ENCODE assay signal across 1 cellular context in the genomic region with DNA sequence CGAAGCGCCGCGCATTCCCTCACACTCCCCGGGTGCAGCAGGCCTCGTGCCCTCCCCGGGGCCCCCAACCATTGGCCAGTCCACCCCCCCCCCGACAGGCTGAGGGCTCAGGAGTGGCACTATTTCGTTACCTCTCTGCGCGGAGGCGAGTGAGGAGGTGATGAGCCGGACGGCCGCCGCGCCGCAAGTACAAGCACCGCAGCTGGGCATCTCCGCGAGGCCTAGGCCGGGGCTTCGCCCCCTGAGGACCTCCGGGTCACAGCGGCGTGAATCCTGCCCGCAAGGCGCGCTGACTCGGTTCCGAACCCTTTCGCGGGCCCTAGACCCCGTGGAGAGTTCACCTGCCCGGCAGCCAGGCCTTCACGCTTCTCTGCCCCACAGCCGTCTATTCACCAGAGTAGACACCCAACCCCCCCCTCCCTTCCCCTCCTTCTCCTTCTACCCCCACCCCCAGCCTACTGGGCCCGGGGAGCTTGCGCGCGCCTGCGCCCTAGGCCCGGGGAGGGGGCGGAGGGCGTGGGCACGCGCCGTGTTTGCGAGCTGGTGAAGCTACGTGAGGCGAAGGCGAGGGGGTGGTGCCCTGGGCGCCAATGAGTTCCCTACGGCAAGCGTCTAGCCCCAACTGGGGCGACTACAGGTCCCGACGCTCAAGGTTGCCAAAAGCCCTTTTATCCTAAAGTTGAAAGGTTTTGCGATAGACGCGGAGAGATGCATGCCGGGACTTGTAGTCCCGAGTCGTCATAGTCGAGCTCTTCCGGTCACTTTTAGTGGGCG.
A peak's percentile ranks its signal among the peaks of the same experiment; 100 is the strongest.
TF ChIP-seq lines count a peak whose summit lies in the region.

A gene (minus strand): TSS at position 399 of the 774 bp plus-strand sequence. CDS start 189 bp downstream, at position 210.

TF ChIP-seq in GM12878, 131 proteins besides CTCF, POLR2A, EP300 and RAD21 (continued from another document and continues in another):
- TF ChIP-seq, protein P1, sequence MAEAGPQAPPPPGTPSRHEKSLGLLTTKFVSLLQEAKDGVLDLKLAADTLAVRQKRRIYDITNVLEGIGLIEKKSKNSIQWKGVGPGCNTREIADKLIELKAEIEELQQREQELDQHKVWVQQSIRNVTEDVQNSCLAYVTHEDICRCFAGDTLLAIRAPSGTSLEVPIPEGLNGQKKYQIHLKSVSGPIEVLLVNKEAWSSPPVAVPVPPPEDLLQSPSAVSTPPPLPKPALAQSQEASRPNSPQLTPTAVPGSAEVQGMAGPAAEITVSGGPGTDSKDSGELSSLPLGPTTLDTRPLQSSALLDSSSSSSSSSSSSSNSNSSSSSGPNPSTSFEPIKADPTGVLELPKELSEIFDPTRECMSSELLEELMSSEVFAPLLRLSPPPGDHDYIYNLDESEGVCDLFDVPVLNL (IDR thresholded peaks at IDR 0.05; ENCODE audit: low read depth, low read length) = 0 out of 2 replicates have a peak, but pooled peaks have one; percentile 22
- TF ChIP-seq HCFC1 (IDR thresholded peaks at IDR 0.05; ENCODE audit: low read length) (peak; percentile 87), TCF7 (IDR thresholded peaks at IDR 0.05; ENCODE audit: borderline replicate concordance) (peak; percentile 86; the same call in 1 of the 2 replicates), BMI1 (IDR thresholded peaks at IDR 0.05; ENCODE audit: borderline replicate concordance) (no peak), MEF2B (IDR thresholded peaks at IDR 0.05; ENCODE audit: partially characterized antibody, poor library complexity, severe bottlenecking) (peak; percentile 39), CHD2 (IDR thresholded peaks at IDR 0.05; ENCODE audit: borderline replicate concordance, low read depth, low read length) (peak; percentile 78; the same call in 1 of the 2 replicates), MEF2A (IDR thresholded peaks at IDR 0.05; ENCODE audit: insufficient read depth, low read depth, low read length) (0 out of 2 replicates have a peak, but pooled peaks have one; percentile 26), YY1 (IDR thresholded peaks at IDR 0.05; ENCODE audit: low read depth, low read length) (peak; percentile 52), ZZZ3 (IDR thresholded peaks at IDR 0.05; ENCODE audit: control insufficient read depth, insufficient read length, low read depth) (no peak), ZBED1 (IDR thresholded peaks at IDR 0.05; ENCODE audit: borderline replicate concordance) (no peak), TAF1 (IDR thresholded peaks at IDR 0.05; ENCODE audit: borderline replicate concordance, low read depth, low read length) (peak; percentile 70; the same call in 1 of the 2 replicates), SMARCA5 (IDR thresholded peaks at IDR 0.05) (peak; percentile 78; the same call in 1 of the 2 replicates), RUNX3 (IDR thresholded peaks at IDR 0.05; ENCODE audit: low read length) (peak; percentile 68), NBN (IDR thresholded peaks at IDR 0.05) (peak; percentile 49; the same call in 1 of the 2 replicates), POU2F2 (IDR thresholded peaks at IDR 0.05; ENCODE audit: borderline replicate concordance, low read depth, low read length) (0 out of 3 replicates have a peak, but pooled peaks have one; percentile 50), BHLHE40 (IDR thresholded peaks at IDR 0.05; ENCODE audit: borderline replicate concordance in 1 of 2, low read depth in 2 of 2, low read length in 1 of 2) (peak; percentile 72 to 91), ZSCAN29 (IDR thresholded peaks at IDR 0.05) (no peak), SUZ12 (IDR thresholded peaks at IDR 0.05; ENCODE audit: unreplicated experiment) (no peak), ATF7 (IDR thresholded peaks at IDR 0.05; ENCODE audit: low read depth) (no peak; the same call in 1 of the 2 replicates), HDAC6 (IDR thresholded peaks at IDR 0.05; ENCODE audit: unreplicated experiment) (no peak), PAX5 (IDR thresholded peaks at IDR 0.05; ENCODE audit: borderline replicate concordance, low read depth, low read length) (peak; percentile 19; the same call in 1 of the 2 replicates), NR2C1 (IDR thresholded peaks at IDR 0.05) (peak; percentile 96), SPI1 (IDR thresholded peaks at IDR 0.05; ENCODE audit: borderline replicate concordance, insufficient read depth, low read depth, low read length) (no peak), BCL11A (IDR thresholded peaks at IDR 0.05; ENCODE audit: low read depth, low read length) (peak; percentile 13; the same call in 1 of the 2 replicates), ESRRA (IDR thresholded peaks at IDR 0.05; ENCODE audit: low read length) (no peak), ETV6 (conservative IDR thresholded peaks at IDR 0.05 in 1 of 2, IDR thresholded peaks at IDR 0.05 in 1 of 2; ENCODE audit: borderline replicate concordance in 1 of 2, low read depth in 1 of 2) (no peak), RELA (IDR thresholded peaks at IDR 0.05; ENCODE audit: borderline replicate concordance, partially characterized antibody) (no peak), KDM1A (IDR thresholded peaks at IDR 0.05; ENCODE audit: borderline replicate concordance) (no peak), TBL1XR1 (IDR thresholded peaks at IDR 0.05; ENCODE audit: low read depth, low read length) (no peak; the same call in 1 of the 2 replicates), JUNB (IDR thresholded peaks at IDR 0.05) (no peak), POLR2AphosphoS2 (IDR thresholded peaks at IDR 0.05; ENCODE audit: low read depth, low read length) (peak; percentile 67), SMAD5 (IDR thresholded peaks at IDR 0.05; ENCODE audit: low read depth) (0 out of 2 replicates have a peak, but pooled peaks have one; percentile 10), FOXK2 (IDR thresholded peaks at IDR 0.05) (no peak), SUPT20H (IDR thresholded peaks at IDR 0.05; ENCODE audit: borderline replicate concordance, control insufficient read depth, low read depth, low read length) (no peak), MTA3 (IDR thresholded peaks at IDR 0.05; ENCODE audit: borderline replicate concordance, low read length) (no peak)
- TF ChIP-seq, protein P2, sequence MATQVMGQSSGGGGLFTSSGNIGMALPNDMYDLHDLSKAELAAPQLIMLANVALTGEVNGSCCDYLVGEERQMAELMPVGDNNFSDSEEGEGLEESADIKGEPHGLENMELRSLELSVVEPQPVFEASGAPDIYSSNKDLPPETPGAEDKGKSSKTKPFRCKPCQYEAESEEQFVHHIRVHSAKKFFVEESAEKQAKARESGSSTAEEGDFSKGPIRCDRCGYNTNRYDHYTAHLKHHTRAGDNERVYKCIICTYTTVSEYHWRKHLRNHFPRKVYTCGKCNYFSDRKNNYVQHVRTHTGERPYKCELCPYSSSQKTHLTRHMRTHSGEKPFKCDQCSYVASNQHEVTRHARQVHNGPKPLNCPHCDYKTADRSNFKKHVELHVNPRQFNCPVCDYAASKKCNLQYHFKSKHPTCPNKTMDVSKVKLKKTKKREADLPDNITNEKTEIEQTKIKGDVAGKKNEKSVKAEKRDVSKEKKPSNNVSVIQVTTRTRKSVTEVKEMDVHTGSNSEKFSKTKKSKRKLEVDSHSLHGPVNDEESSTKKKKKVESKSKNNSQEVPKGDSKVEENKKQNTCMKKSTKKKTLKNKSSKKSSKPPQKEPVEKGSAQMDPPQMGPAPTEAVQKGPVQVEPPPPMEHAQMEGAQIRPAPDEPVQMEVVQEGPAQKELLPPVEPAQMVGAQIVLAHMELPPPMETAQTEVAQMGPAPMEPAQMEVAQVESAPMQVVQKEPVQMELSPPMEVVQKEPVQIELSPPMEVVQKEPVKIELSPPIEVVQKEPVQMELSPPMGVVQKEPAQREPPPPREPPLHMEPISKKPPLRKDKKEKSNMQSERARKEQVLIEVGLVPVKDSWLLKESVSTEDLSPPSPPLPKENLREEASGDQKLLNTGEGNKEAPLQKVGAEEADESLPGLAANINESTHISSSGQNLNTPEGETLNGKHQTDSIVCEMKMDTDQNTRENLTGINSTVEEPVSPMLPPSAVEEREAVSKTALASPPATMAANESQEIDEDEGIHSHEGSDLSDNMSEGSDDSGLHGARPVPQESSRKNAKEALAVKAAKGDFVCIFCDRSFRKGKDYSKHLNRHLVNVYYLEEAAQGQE (IDR thresholded peaks at IDR 0.05; ENCODE audit: low read depth, low read length) = no peak
- TF ChIP-seq, protein P3, sequence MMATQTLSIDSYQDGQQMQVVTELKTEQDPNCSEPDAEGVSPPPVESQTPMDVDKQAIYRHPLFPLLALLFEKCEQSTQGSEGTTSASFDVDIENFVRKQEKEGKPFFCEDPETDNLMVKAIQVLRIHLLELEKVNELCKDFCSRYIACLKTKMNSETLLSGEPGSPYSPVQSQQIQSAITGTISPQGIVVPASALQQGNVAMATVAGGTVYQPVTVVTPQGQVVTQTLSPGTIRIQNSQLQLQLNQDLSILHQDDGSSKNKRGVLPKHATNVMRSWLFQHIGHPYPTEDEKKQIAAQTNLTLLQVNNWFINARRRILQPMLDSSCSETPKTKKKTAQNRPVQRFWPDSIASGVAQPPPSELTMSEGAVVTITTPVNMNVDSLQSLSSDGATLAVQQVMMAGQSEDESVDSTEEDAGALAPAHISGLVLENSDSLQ (IDR thresholded peaks at IDR 0.05) = 0 out of 2 replicates have a peak, but pooled peaks have one; percentile 24
- TF ChIP-seq, protein P4, sequence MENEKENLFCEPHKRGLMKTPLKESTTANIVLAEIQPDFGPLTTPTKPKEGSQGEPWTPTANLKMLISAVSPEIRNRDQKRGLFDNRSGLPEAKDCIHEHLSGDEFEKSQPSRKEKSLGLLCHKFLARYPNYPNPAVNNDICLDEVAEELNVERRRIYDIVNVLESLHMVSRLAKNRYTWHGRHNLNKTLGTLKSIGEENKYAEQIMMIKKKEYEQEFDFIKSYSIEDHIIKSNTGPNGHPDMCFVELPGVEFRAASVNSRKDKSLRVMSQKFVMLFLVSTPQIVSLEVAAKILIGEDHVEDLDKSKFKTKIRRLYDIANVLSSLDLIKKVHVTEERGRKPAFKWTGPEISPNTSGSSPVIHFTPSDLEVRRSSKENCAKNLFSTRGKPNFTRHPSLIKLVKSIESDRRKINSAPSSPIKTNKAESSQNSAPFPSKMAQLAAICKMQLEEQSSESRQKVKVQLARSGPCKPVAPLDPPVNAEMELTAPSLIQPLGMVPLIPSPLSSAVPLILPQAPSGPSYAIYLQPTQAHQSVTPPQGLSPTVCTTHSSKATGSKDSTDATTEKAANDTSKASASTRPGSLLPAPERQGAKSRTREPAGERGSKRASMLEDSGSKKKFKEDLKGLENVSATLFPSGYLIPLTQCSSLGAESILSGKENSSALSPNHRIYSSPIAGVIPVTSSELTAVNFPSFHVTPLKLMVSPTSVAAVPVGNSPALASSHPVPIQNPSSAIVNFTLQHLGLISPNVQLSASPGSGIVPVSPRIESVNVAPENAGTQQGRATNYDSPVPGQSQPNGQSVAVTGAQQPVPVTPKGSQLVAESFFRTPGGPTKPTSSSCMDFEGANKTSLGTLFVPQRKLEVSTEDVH (IDR thresholded peaks at IDR 0.05; ENCODE audit: low read depth, partially characterized antibody) = no peak
- TF ChIP-seq, protein P5, sequence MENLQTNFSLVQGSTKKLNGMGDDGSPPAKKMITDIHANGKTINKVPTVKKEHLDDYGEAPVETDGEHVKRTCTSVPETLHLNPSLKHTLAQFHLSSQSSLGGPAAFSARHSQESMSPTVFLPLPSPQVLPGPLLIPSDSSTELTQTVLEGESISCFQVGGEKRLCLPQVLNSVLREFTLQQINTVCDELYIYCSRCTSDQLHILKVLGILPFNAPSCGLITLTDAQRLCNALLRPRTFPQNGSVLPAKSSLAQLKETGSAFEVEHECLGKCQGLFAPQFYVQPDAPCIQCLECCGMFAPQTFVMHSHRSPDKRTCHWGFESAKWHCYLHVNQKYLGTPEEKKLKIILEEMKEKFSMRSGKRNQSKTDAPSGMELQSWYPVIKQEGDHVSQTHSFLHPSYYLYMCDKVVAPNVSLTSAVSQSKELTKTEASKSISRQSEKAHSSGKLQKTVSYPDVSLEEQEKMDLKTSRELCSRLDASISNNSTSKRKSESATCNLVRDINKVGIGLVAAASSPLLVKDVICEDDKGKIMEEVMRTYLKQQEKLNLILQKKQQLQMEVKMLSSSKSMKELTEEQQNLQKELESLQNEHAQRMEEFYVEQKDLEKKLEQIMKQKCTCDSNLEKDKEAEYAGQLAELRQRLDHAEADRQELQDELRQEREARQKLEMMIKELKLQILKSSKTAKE (IDR thresholded peaks at IDR 0.05; ENCODE audit: low read depth, poor library complexity, severe bottlenecking) = peak; percentile 14
- TF ChIP-seq, protein P6, sequence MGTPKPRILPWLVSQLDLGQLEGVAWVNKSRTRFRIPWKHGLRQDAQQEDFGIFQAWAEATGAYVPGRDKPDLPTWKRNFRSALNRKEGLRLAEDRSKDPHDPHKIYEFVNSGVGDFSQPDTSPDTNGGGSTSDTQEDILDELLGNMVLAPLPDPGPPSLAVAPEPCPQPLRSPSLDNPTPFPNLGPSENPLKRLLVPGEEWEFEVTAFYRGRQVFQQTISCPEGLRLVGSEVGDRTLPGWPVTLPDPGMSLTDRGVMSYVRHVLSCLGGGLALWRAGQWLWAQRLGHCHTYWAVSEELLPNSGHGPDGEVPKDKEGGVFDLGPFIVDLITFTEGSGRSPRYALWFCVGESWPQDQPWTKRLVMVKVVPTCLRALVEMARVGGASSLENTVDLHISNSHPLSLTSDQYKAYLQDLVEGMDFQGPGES (IDR thresholded peaks at IDR 0.05) = no peak
- TF ChIP-seq, protein P7, sequence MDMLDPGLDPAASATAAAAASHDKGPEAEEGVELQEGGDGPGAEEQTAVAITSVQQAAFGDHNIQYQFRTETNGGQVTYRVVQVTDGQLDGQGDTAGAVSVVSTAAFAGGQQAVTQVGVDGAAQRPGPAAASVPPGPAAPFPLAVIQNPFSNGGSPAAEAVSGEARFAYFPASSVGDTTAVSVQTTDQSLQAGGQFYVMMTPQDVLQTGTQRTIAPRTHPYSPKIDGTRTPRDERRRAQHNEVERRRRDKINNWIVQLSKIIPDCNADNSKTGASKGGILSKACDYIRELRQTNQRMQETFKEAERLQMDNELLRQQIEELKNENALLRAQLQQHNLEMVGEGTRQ (IDR thresholded peaks at IDR 0.05; ENCODE audit: borderline replicate concordance, low read depth, low read length) = no peak; the same call in 1 of the 2 replicates
- TF ChIP-seq, protein P8, sequence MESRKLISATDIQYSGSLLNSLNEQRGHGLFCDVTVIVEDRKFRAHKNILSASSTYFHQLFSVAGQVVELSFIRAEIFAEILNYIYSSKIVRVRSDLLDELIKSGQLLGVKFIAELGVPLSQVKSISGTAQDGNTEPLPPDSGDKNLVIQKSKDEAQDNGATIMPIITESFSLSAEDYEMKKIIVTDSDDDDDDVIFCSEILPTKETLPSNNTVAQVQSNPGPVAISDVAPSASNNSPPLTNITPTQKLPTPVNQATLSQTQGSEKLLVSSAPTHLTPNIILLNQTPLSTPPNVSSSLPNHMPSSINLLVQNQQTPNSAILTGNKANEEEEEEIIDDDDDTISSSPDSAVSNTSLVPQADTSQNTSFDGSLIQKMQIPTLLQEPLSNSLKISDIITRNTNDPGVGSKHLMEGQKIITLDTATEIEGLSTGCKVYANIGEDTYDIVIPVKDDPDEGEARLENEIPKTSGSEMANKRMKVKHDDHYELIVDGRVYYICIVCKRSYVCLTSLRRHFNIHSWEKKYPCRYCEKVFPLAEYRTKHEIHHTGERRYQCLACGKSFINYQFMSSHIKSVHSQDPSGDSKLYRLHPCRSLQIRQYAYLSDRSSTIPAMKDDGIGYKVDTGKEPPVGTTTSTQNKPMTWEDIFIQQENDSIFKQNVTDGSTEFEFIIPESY (IDR thresholded peaks at IDR 0.05) = no peak
